ENCODE assay signal across 8 cellular contexts in the genomic region with DNA sequence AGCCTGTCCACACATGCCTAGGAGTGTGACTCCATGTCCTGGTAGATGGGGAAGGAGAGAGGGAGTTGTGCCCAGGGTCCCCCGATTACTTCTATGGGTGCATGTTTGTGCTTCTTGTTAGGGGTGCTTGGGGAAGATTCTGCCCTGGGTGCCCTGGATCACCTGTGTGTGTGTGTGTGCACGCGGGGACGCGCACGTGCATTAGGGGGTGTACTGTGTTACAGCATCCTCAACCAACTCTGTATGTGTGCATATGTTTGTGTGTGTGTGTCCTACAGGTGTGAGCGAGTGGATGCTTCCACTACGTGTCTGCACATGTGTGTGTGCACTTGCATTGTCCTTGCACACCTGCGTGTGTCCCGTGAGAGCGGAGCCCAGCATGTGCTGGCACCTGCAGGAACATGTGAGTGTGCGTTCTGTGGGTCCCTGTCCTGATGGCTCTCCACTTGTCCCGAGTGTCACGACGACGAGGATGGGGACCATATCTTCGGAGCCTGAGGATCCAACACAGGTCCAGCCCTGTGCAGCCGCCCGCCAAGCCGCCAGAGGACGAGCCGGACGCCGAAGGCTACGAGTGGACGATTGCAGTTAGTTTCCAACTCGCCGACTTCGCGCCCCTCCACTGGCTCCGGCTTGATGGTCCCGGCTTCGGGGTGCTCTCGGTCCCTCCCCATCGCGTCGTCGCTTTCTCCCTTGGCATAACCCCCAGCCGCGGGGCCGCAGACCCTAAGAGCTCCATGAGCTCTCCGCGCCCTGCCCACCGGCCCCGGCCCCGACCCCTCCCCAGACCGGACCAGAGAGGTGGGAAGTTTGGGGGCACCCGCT. TPM values are rescaled to one million over a fixed set of nuclear protein-coding genes. Genes with fewer than 3 reads are reported as not detected.
DNase-seq lines count a peak whose midpoint lies in the region; ATAC-seq and TF ChIP-seq lines count a peak whose summit lies in the region.

No MANE protein-coding gene starts in this region.

- no peaks in the 10 kb centered on the region for H3K36me3 Mint-ChIP-seq in nephron (ENCODE audit: low read depth)

- no peak overlapping the region for H3K27ac Mint-ChIP-seq in nephron

- no peak for TF ChIP-seq POLR2A in esophagus squamous epithelium (IDR thresholded peaks at IDR 0.05)

- peaks cover 68% of the 10 kb centered on the region for H3K27me3 Mint-ChIP-seq in nephron (ENCODE audit: low read depth)

- H3K4me1 Mint-ChIP-seq in nephron, result no peaks in the 10 kb centered on the region

- TF ChIP-seq CTCF in AG04450 (IDR thresholded peaks at IDR 0.05; ENCODE audit: low read depth, low read length) (peak; percentile 22; the same call in 1 of the 2 replicates), esophagus squamous epithelium (IDR thresholded peaks at IDR 0.05) (no peak), nephron (IDR thresholded peaks at IDR 0.05; ENCODE audit: unreplicated experiment in 3 of 3) (no peak)

- peaks cover 4 to 23% (median 18%) of the 10 kb centered on the region in 3 donors for H3K4me1 ChIP-seq in esophagus squamous epithelium

- peak overlapping the region; percentile 84 to 88 (median 88) for H3K4me3 Mint-ChIP-seq in nephron

- DNase-seq in AG04450 (ENCODE audit: low read depth, low spot score) (no peak), esophagus squamous epithelium (lab: John Stamatoyannopoulos, UW) (no peak), cortex of kidney (lab: John Stamatoyannopoulos, UW) (no peak), NCI-H1930 (lab: John Stamatoyannopoulos, UW) (no peak)

- no peak overlapping the region for H3K27ac ChIP-seq in AG04450 (ENCODE audit: low read depth, low read length)
- H3K27ac ChIP-seq in esophagus squamous epithelium, result peak overlapping the region in 3 of 4 donors; percentile 27 to 73 (median 71)

- intact Hi-C loops in esophagus squamous epithelium (cut with DNase I), result no loop called here

- TF ChIP-seq RAD21 in Ishikawa (IDR thresholded peaks at IDR 0.05; ENCODE audit: low read depth), result no peak

- H3K4me3 ChIP-seq in AG04450 (ENCODE audit: low read depth, low read length) (peak overlapping the region; percentile 73), esophagus squamous epithelium (peak overlapping the region; percentile 26 to 74 (median 56))

- WGBS in esophagus squamous epithelium, 2 donors, result 33 to 70% methylated on average over 10 to 28 of the region's 48 CpGs

- H3K9me3 ChIP-seq in AG04450 (ENCODE audit: control insufficient read depth, insufficient read depth, low read length) (peaks cover 10% of the 10 kb centered on the region), esophagus squamous epithelium (no peaks in the 10 kb centered on the region)

- no peaks in the 10 kb centered on the region for H3K36me3 ChIP-seq in esophagus squamous epithelium

- TF ChIP-seq EP300 in Ishikawa (IDR thresholded peaks at IDR 0.05; ENCODE audit: borderline replicate concordance), result no peak

- CTCF ChIA-PET in AG04450 (lab: Charles Lee), result interaction anchor here (0.7 to 2.9 kb wide), 3 partner anchors 13 to 1743 kb away, joined by 5 to 38 read pairs (median 5); no protein-coding TSS in a partner anchor

- no peaks in the 10 kb centered on the region for H3K9me3 Mint-ChIP-seq in nephron

- H3K27me3 ChIP-seq in AG04450 (ENCODE audit: control insufficient read depth, insufficient read depth, low read length), result peaks cover 23% of the 10 kb centered on the region
- peaks cover 0 to 53% (median 4%) of the 10 kb centered on the region in 4 donors for H3K27me3 ChIP-seq in esophagus squamous epithelium

- POLR2A ChIA-PET in AG04450 (lab: Yijun Ruan, JAX), result interaction anchor here (0.6 to 1.5 kb wide), 4 partner anchors 10 to 347 kb away, joined by 3 to 13 read pairs (median 4); no protein-coding TSS in a partner anchor

- ATAC-seq in GM18519 (IDR thresholded peaks at IDR 0.05; ENCODE audit: low FRiP score, unreplicated experiment) (no peak), GM21717 (IDR thresholded peaks at IDR 0.05; ENCODE audit: unreplicated experiment) (no peak)

TF ChIP-seq in Ishikawa, 13 proteins besides CTCF, POLR2A, EP300 and RAD21:
- no peak for TF ChIP-seq TAF1 (IDR thresholded peaks at IDR 0.05; ENCODE audit: low read depth)
- TF ChIP-seq, protein P1, sequence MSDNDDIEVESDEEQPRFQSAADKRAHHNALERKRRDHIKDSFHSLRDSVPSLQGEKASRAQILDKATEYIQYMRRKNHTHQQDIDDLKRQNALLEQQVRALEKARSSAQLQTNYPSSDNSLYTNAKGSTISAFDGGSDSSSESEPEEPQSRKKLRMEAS (IDR thresholded peaks at IDR 0.05), result 0 out of 2 replicates have a peak, but pooled peaks have one; percentile 5
- TF ChIP-seq FOXM1 (IDR thresholded peaks at IDR 0.05; ENCODE audit: borderline replicate concordance, low read depth), result no peak
- TF ChIP-seq TCF12 (IDR thresholded peaks at IDR 0.05; ENCODE audit: low read depth), result no peak

RNA-seq across cellular contexts. Expression of a gene that starts 6.0 kb away (rescaled TPM):
- 1.2 and 1.3 TPM in 2 replicates for polyA plus RNA-seq in AG04450 (2011; rRNA removed)
- polyA minus RNA-seq in AG04450 (2011; rRNA and poly(A)+ RNA removed), result 0.52 and 1.2 TPM in 2 replicates
- total RNA-seq in esophagus squamous epithelium, result 10 to 100 TPM in 1 of 4 donors, 1 to 10 TPM in 2, not detected in 1; 2.9 to 11.7 (median 9.4) TPM

RNA-seq across cellular contexts. Expression of a gene that starts 14.2 kb away (rescaled TPM):
- not detected in 2 replicates for polyA plus RNA-seq in AG04450 (2011; rRNA removed)
- not detected in 2 replicates for polyA minus RNA-seq in AG04450 (2011; rRNA and poly(A)+ RNA removed)
- total RNA-seq in esophagus squamous epithelium, result 1 to 10 TPM in 1 of 4 donors, not detected in 3; 3.5 TPM

RNA-seq across cellular contexts. Expression of a gene that starts 28.5 kb away (rescaled TPM):
- polyA plus RNA-seq in AG04450 (2011; rRNA removed), result not detected in 2 replicates
- polyA minus RNA-seq in AG04450 (2011; rRNA and poly(A)+ RNA removed), result not detected in 2 replicates
- 1 to 10 TPM in 1 of 4 donors, under 1 TPM in 2, not detected in 1; 0.35 to 1.6 (median 0.76) TPM for total RNA-seq in esophagus squamous epithelium
